8 cellular contexts compared by ENCODE assay signal in the genomic region with DNA sequence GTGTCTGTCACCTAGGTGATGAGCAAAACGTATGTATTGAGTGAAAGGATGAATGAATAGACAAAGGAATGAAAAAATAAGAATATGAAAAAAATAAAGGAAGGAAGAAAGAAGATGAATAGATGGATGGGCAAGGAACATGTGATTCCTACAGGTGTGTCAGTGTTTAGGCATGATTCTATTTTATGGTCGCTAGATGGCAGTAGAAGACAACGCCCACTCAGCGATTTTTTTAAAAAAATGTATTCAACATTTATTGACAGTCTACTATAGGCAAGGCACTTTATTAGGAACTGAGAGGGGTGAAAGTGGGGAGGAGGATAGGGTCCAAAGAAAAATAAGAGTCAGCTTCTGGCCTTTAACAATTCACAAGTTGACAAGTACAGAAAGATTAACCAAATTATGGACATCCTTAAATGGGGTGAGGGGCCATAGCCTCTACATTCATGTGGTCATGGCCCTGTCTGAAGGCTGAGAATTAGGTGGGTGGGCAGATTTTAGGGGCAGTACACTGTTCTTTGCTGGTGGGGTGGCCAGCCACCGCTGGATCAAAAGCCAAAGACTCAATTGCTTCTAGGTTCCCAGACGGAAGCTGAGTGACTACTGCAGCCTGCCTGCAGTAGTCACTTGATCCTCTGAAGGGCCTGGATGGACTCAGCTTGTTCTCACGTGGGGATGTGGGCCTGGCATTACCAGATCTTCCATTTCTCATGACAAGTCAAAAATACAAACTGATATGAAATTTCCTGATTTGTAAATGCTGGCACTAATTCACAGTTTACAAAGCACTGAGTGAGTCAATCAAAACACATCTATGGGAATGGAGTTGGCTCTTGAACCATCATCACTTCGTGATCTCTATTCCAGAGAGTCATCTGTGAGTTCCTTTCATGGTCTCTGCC.
DNase-seq lines count a peak whose midpoint lies in the region; ATAC-seq and TF ChIP-seq lines count a peak whose summit lies in the region.

No MANE protein-coding gene starts in this region.

- H3K9me2 ChIP-seq in MM.1S (replicated peaks; ENCODE audit: insufficient read depth, low read length) = no peaks in the 10 kb centered on the region

- H3K27me3 ChIP-seq in MM.1S (replicated peaks; ENCODE audit: insufficient read depth, low read length) = peaks cover 58% of the 10 kb centered on the region
- H3K27me3 ChIP-seq in kidney epithelial cell (ENCODE audit: control insufficient read depth, insufficient read depth, low read length) = no peaks in the 10 kb centered on the region

- H3K9me3 Mint-ChIP-seq in activated naive CD4-positive, alpha-beta T cell treated with anti-CD3 and anti-CD28 coated beads for 36 hours = no peaks in the 10 kb centered on the region
- no peaks in the 10 kb centered on the region for H3K9me3 Mint-ChIP-seq in activated T-cell treated with anti-CD3 and anti-CD28 coated beads, Interleukin-2, amount 50 U/mL, for 72 hours

- CTCF ChIA-PET in activated naive CD4-positive, alpha-beta T cell treated with anti-CD3 and anti-CD28 coated beads for 36 hours (lab: Charles Lee) = interaction anchor here (0.6 to 7.5 kb wide), 35 partner anchors 8 to 1082 kb away, joined by 3 to 176 read pairs (median 4); partner anchors contain the start of genes CENPL, TNFSF18 and TNFSF4

- H3K4me3 ChIP-seq in MM.1S (ENCODE audit: low read length) (no peak overlapping the region), kidney epithelial cell (ENCODE audit: low read depth, low read length) (no peak overlapping the region)

- intact Hi-C loops in activated naive CD4-positive, alpha-beta T cell treated with anti-CD3 and anti-CD28 coated beads for 36 hours (cut with micrococcal nuclease) = loop anchor here (1.0 to 10.0 kb wide), 5 partner anchors 299 to 2002 kb away; no protein-coding TSS in a partner anchor

- no peak overlapping the region for H3K27ac Mint-ChIP-seq in activated naive CD4-positive, alpha-beta T cell treated with anti-CD3 and anti-CD28 coated beads for 36 hours
- H3K27ac Mint-ChIP-seq in activated T-cell treated with anti-CD3 and anti-CD28 coated beads, Interleukin-2, amount 50 U/mL, for 72 hours = no peak overlapping the region

- no peaks in the 10 kb centered on the region for H3K36me3 Mint-ChIP-seq in activated naive CD4-positive, alpha-beta T cell treated with anti-CD3 and anti-CD28 coated beads for 36 hours (ENCODE audit: low read depth)
- H3K36me3 Mint-ChIP-seq in activated T-cell treated with anti-CD3 and anti-CD28 coated beads, Interleukin-2, amount 50 U/mL, for 72 hours (ENCODE audit: insufficient read depth in 2 of 2) = no peaks in the 10 kb centered on the region

- H3K27me3 Mint-ChIP-seq in activated naive CD4-positive, alpha-beta T cell treated with anti-CD3 and anti-CD28 coated beads for 36 hours (ENCODE audit: low read depth) = no peaks in the 10 kb centered on the region
- H3K27me3 Mint-ChIP-seq in activated T-cell treated with anti-CD3 and anti-CD28 coated beads, Interleukin-2, amount 50 U/mL, for 72 hours (ENCODE audit: low read depth) = peaks cover 31% of the 10 kb centered on the region

- H3K36me3 ChIP-seq in MM.1S (replicated peaks; ENCODE audit: insufficient read depth, low read length) (no peaks in the 10 kb centered on the region), kidney epithelial cell (ENCODE audit: control insufficient read depth, insufficient read depth, low read length) (no peaks in the 10 kb centered on the region)

- H2AFZ ChIP-seq in MM.1S (ENCODE audit: low read length) = no peak overlapping the region

- H4K20me1 ChIP-seq in MM.1S (ENCODE audit: insufficient read depth, low read length) = peaks cover 7% of the 10 kb centered on the region

- peak; percentile 86 for TF ChIP-seq CTCF in MM.1S (IDR thresholded peaks at IDR 0.05; ENCODE audit: low read length)
- peak; percentile 92 for TF ChIP-seq CTCF in VCaP (conservative IDR thresholded peaks at IDR 0.05)
- TF ChIP-seq CTCF in kidney epithelial cell (IDR thresholded peaks at IDR 0.05; ENCODE audit: insufficient read depth, low read length, poor library complexity, severe bottlenecking) = peak; percentile 72

- H3F3A ChIP-seq in MM.1S (ENCODE audit: insufficient read depth, low read length) = peaks cover 18% of the 10 kb centered on the region

- H3K27ac ChIP-seq in MM.1S (ENCODE audit: low read length) = no peak overlapping the region
- no peak overlapping the region for H3K27ac ChIP-seq in VCaP
- no peak overlapping the region for H3K27ac ChIP-seq in substantia nigra (ENCODE audit: low read depth, low read length, poor library complexity, severe bottlenecking)

- peak; percentile 33 for DNase-seq in activated naive CD4-positive, alpha-beta T cell treated with anti-CD3 and anti-CD28 coated beads for 36 hours
- no peak for DNase-seq in activated naive CD4-positive, alpha-beta T cell treated with Interleukin-2 at 50 U/mL for 16 hours
- peak; percentile 61 for DNase-seq in MM.1S
- no peak for DNase-seq in kidney epithelial cell (ENCODE audit: low read depth)
- no peak for DNase-seq in substantia nigra (lab: John Stamatoyannopoulos, UW)
- DNase-seq in activated T-cell treated with anti-CD3 and anti-CD28 coated beads, Interleukin-2, amount 50 U/mL, for 72 hours = no peak
- DNase-seq in effector CD4-positive, alpha-beta T cell = no peak

- no peaks in the 10 kb centered on the region for H3K9me3 ChIP-seq in MM.1S (replicated peaks; ENCODE audit: insufficient read depth, low read length)

- peaks cover 29% of the 10 kb centered on the region for H3K4me1 Mint-ChIP-seq in activated naive CD4-positive, alpha-beta T cell treated with anti-CD3 and anti-CD28 coated beads for 36 hours (ENCODE audit: low read depth)
- H3K4me1 Mint-ChIP-seq in activated T-cell treated with anti-CD3 and anti-CD28 coated beads, Interleukin-2, amount 50 U/mL, for 72 hours (ENCODE audit: low read depth) = peaks cover 27% of the 10 kb centered on the region

- no peak overlapping the region for H3K4me3 Mint-ChIP-seq in activated naive CD4-positive, alpha-beta T cell treated with anti-CD3 and anti-CD28 coated beads for 36 hours
- H3K4me3 Mint-ChIP-seq in activated T-cell treated with anti-CD3 and anti-CD28 coated beads, Interleukin-2, amount 50 U/mL, for 72 hours = no peak overlapping the region

- H3K79me2 ChIP-seq in MM.1S (ENCODE audit: low read length) = no peaks in the 10 kb centered on the region

- no peak overlapping the region for H3K9ac ChIP-seq in MM.1S (ENCODE audit: low read length)

- H3K4me1 ChIP-seq in MM.1S (ENCODE audit: low read length) = peaks cover 19% of the 10 kb centered on the region

- no peak overlapping the region for H3K4me2 ChIP-seq in MM.1S (ENCODE audit: low read depth, low read length)

- no peak for ATAC-seq in activated T-cell treated with anti-CD3 and anti-CD28 coated beads, Interleukin-2, amount 50 U/mL, for 72 hours (replicated peaks in 1 of 2)

Comparison
In these comparisons a context has a peak if more than half of its experiments do, and no peak if none do; other contexts are left out.
1. DNase-seq: peak in activated naive CD4-positive, alpha-beta T cell treated with anti-CD3 and anti-CD28 coated beads for 36 hours (single experiment) and MM.1S (single experiment); none in activated naive CD4-positive, alpha-beta T cell treated with Interleukin-2 at 50 U/mL for 16 hours (single experiment), kidney epithelial cell (single experiment), substantia nigra (0 of 49), activated T-cell treated with anti-CD3 and anti-CD28 coated beads, Interleukin-2, amount 50 U/mL, for 72 hours (0 of 2) and effector CD4-positive, alpha-beta T cell (single experiment).
2. Peak in every context shown above with its lines, with median percentiles within 50 percentile points of each other: CTCF ChIP-seq.